8 cellular contexts compared by ENCODE assay signal in genomic region chr5:101678494-101679193, GRCh38.
A peak's percentile ranks its signal among the peaks of the same experiment; 100 is the strongest.
DNase-seq lines count a peak whose midpoint lies in the region; ATAC-seq and TF ChIP-seq lines count a peak whose summit lies in the region.

No MANE protein-coding gene starts in this region.

- H3K9ac ChIP-seq in fibroblast of lung (ENCODE audit: insufficient read depth, low read length): no peak overlapping the region
- no peak overlapping the region for H3K9ac ChIP-seq in neuronal stem cell (ENCODE audit: low read depth, low read length, poor library complexity)

- H2BK120ac ChIP-seq in neuronal stem cell (ENCODE audit: low read depth, low read length): no peak overlapping the region

- H3K79me1 ChIP-seq in neuronal stem cell (ENCODE audit: low read depth, low read length): no peaks in the 10 kb centered on the region

- no peak overlapping the region for H2BK12ac ChIP-seq in neuronal stem cell (ENCODE audit: low read length)

- H4K8ac ChIP-seq in neuronal stem cell (ENCODE audit: low read depth, low read length): no peak overlapping the region

- no peak overlapping the region for H3K4ac ChIP-seq in neuronal stem cell (ENCODE audit: low read length)

- H2BK5ac ChIP-seq in neuronal stem cell (ENCODE audit: low read length): no peak overlapping the region

- ATAC-seq in GM18858 (IDR thresholded peaks at IDR 0.05; ENCODE audit: unreplicated experiment) (peak; percentile 58), HG03064 (IDR thresholded peaks at IDR 0.05; ENCODE audit: low read depth, unreplicated experiment) (peak; percentile 85)

- H4K91ac ChIP-seq in neuronal stem cell (ENCODE audit: low read depth, low read length, poor library complexity): no peak overlapping the region

- H3K14ac ChIP-seq in neuronal stem cell (ENCODE audit: low read length): no peak overlapping the region

- no peaks in the 10 kb centered on the region for H4K20me1 ChIP-seq in fibroblast of lung (ENCODE audit: control insufficient read depth, extremely low read depth, insufficient read depth, low read length)

- no CpG with 5 or more reads among the region's 7 CpGs for WGBS in neuronal stem cell (ENCODE audit: extremely low coverage in 2 of 2, insufficient read length in 2 of 2, insufficient replicate concordance in 1 of 2), 2 donors

- H3K4me2 ChIP-seq in fibroblast of lung (ENCODE audit: extremely low read depth, insufficient read depth, low read length) (no peak overlapping the region), neuronal stem cell (ENCODE audit: insufficient read depth, low read length, poor library complexity, severe bottlenecking) (no peak overlapping the region)

- H3K27ac ChIP-seq in C4-2B (no peak overlapping the region; the same call in 1 of the 2 replicates), fibroblast of lung (ENCODE audit: insufficient read depth, low read length) (no peak overlapping the region), neuronal stem cell (replicated peaks; ENCODE audit: low read length) (no peak overlapping the region)

- H3K27me3 ChIP-seq in fibroblast of lung (ENCODE audit: control insufficient read depth, insufficient read depth, low read length): no peaks in the 10 kb centered on the region
- H3K27me3 ChIP-seq in neuronal stem cell (ENCODE audit: control insufficient read depth in 3 of 3, insufficient read depth in 3 of 3, low read depth in 1 of 3, low read length in 3 of 3): no peaks in the 10 kb centered on the region

- DNase-seq in NCI-H345 treated with DMSO at 0.1 percent for 48 hours (lab: John Stamatoyannopoulos, UW; ENCODE audit: unreplicated experiment): peak; percentile 3
- peak; percentile 18 for DNase-seq in activated CD8-positive, alpha-beta memory T cell treated with anti-CD3 and anti-CD28 coated beads, Interleukin-2, amount 50 U/mL, for 4 hours
- DNase-seq in fibroblast of lung (ENCODE audit: low read depth in 2 of 2): peak; percentile 53 to 73
- peak; percentile 74 for DNase-seq in neuronal stem cell (ENCODE audit: low spot score)
- DNase-seq in NCI-H128 (lab: John Stamatoyannopoulos, UW; ENCODE audit: unreplicated experiment): no peak

- H2AK5ac ChIP-seq in neuronal stem cell (ENCODE audit: low read depth, low read length): no peak overlapping the region

- no peaks in the 10 kb centered on the region for H3K79me2 ChIP-seq in fibroblast of lung (ENCODE audit: control insufficient read depth, insufficient read depth, low read length)

- H3K36me3 ChIP-seq in fibroblast of lung (ENCODE audit: control insufficient read depth, insufficient read depth, low read length) (no peaks in the 10 kb centered on the region), neuronal stem cell (replicated peaks in 1 of 2; ENCODE audit: control insufficient read depth in 2 of 2, insufficient read depth in 2 of 2, low read length in 2 of 2) (no peaks in the 10 kb centered on the region)

- H3K18ac ChIP-seq in neuronal stem cell (ENCODE audit: low read length): no peak overlapping the region

- no peak overlapping the region for H2AFZ ChIP-seq in fibroblast of lung (ENCODE audit: low read length)
- peak overlapping the region; percentile 78 for H2AFZ ChIP-seq in neuronal stem cell (ENCODE audit: low read length)

- H3K9me3 ChIP-seq in fibroblast of lung (ENCODE audit: control insufficient read depth, insufficient read depth, low read depth, low read length) (no peaks in the 10 kb centered on the region), neuronal stem cell (replicated peaks in 1 of 2; ENCODE audit: control insufficient read depth in 2 of 2, insufficient read depth in 1 of 2, low read depth in 1 of 2, low read length in 2 of 2) (no peaks in the 10 kb centered on the region)

- H3K4me1 ChIP-seq in fibroblast of lung (ENCODE audit: control insufficient read depth, extremely low read depth, insufficient read depth, low read length) (no peaks in the 10 kb centered on the region), neuronal stem cell (ENCODE audit: control insufficient read depth in 2 of 2, insufficient read depth in 1 of 2, low read depth in 1 of 2, low read length in 2 of 2) (peaks cover 0 to 4% of the 10 kb centered on the region in 2 donors)

- no peak overlapping the region for H3K23ac ChIP-seq in neuronal stem cell (ENCODE audit: low read depth, low read length, poor library complexity)

- TF ChIP-seq CTCF in C4-2B (conservative IDR thresholded peaks at IDR 0.05) (peak; percentile 97), fibroblast of lung (conservative IDR thresholded peaks at IDR 0.05 in 1 of 2, IDR thresholded peaks at IDR 0.05 in 1 of 2; ENCODE audit: low read depth in 1 of 2, low read length in 2 of 2) (peak; percentile 83 to 97)

- no peak overlapping the region for H2BK15ac ChIP-seq in neuronal stem cell (ENCODE audit: low read length)

- H3K4me3 ChIP-seq in fibroblast of lung (replicated peaks in 1 of 4; ENCODE audit: control extremely low read depth in 1 of 4, insufficient read depth in 1 of 4, low read depth in 3 of 4, low read length in 4 of 4): peak overlapping the region in 1 of 4 experiments; percentile 30
- H3K4me3 ChIP-seq in neuronal stem cell (ENCODE audit: low read length in 2 of 2): no peak overlapping the region
